ENCODE assay signal across 34 cellular contexts in genomic region chr19:9966024-9966423, GRCh38. TPM values are rescaled to one million over a fixed set of nuclear protein-coding genes. Genes with fewer than 3 reads are reported as not detected.
"Had no signal": no experiment of that assay in that cellular context is flagged by ENCODE, and none has a peak within 500 bp of the region (broad histone marks: within the 10 kb centered on the region; RNA-seq: fewer than 3 reads in every experiment).

No MANE protein-coding gene starts in this region.

- H3K27me3 ChIP-seq: body of pancreas, right lobe of liver had no signal

- DNase-seq: activated CD4-positive, alpha-beta T cell treated with anti-CD3 and anti-CD28 coated beads for 36 hours; activated CD4-positive, CD25-positive, alpha-beta regulatory T cell; activated CD8-positive, alpha-beta memory T cell treated with anti-CD3 and anti-CD28 coated beads, Interleukin-2, amount 10 ng/mL, durations not matched to agents 7 days and 5 days; activated CD8-positive, alpha-beta T cell treated with anti-CD3 and anti-CD28 coated beads, Interleukin-2, amount 10 ng/mL, durations not matched to agents 7 days and 5 days; activated naive CD4-positive, alpha-beta T cell treated with Interleukin-2 at 50 U/mL for 16 hours; activated T-cell treated with anti-CD3 and anti-CD28 coated beads, Interleukin-2, amount 50 U/mL, for 48 hours; anterior cingulate cortex; body of pancreas; cerebellar nuclear complex; colonic mucosa; effector CD8-positive, alpha-beta T cell; esophagus squamous epithelium; foreskin melanocyte; islet precursor cell; left ventricle myocardium inferior; mucosa of descending colon; right lobe of liver; stimulated activated CD4-positive, alpha-beta T cell treated with anti-CD3 and anti-CD28 coated beads, Interleukin-2, amount 100 ng/mL, for 48 hours; stimulated activated naive CD4-positive, alpha-beta T cell treated with Interleukin-2 at 50 U/mL for 16 hours; transverse colon had no signal

- ATAC-seq: activated CD4-positive, alpha-beta T cell treated with anti-CD3 and anti-CD28 coated beads for 36 hours; activated CD8-positive, alpha-beta memory T cell treated with anti-CD3 and anti-CD28 coated beads, Interleukin-2, amount 10 ng/mL, durations not matched to agents 7 days and 5 days; activated CD8-positive, alpha-beta T cell treated with anti-CD3 and anti-CD28 coated beads, Interleukin-2, amount 10 ng/mL, durations not matched to agents 7 days and 5 days; body of pancreas; mucosa of descending colon; natural killer cell treated with Interleukin-12 subunit alpha and Interleukin-12 subunit beta and Interleukin-15 and Interleukin-18, amount 100 ng/mL, for 72 hours; right lobe of liver had no signal

- H3K4me3 ChIP-seq: body of pancreas, colonic mucosa, esophagus squamous epithelium, left ventricle myocardium inferior, mucosa of descending colon, right lobe of liver, transverse colon had no signal

- H3K9me3 ChIP-seq: body of pancreas, colonic mucosa, esophagus squamous epithelium, left ventricle myocardium inferior, mucosa of descending colon, right lobe of liver, transverse colon had no signal

- H3K27ac ChIP-seq: body of pancreas, colonic mucosa, epithelial cell of prostate, esophagus squamous epithelium, left ventricle myocardium inferior, right lobe of liver, transverse colon had no signal

- H3K36me3 ChIP-seq: colonic mucosa, right lobe of liver, transverse colon had no signal

- FAIRE-seq: endometrium had no signal

- H3K4me1 ChIP-seq: body of pancreas, colonic mucosa, esophagus squamous epithelium, left ventricle myocardium inferior, right lobe of liver, transverse colon had no signal

RNA-seq across cellular contexts. Expression of gene OLFM2, which starts 29.7 kb away (rescaled TPM):
- total RNA-seq: natural killer cell treated with Interleukin-12 subunit alpha and Interleukin-12 subunit beta and Interleukin-15 and Interleukin-18, amount 100 ng/mL, for 72 hours had no signal

RNA-seq across cellular contexts. Expression of gene COL5A3, which starts 44.3 kb away (rescaled TPM):
- total RNA-seq: natural killer cell treated with Interleukin-12 subunit alpha and Interleukin-12 subunit beta and Interleukin-15 and Interleukin-18, amount 100 ng/mL, for 72 hours; renal cortical epithelial cell; T-helper 2 cell treated with Interferon-gamma antibody and Interleukin-4, amounts not matched to agents 100 ng/mL and 5 ng/mL, for 36 hours had no signal

RNA-seq across cellular contexts. Expression of gene RDH8, which starts 47.3 kb away (rescaled TPM):
- total RNA-seq: activated CD4-positive, alpha-beta T cell treated with anti-CD3 and anti-CD28 coated beads for 36 hours; activated CD8-positive, alpha-beta memory T cell treated with anti-CD3 and anti-CD28 coated beads, Interleukin-2, amount 10 ng/mL, durations not matched to agents 7 days and 5 days; activated CD8-positive, alpha-beta T cell treated with anti-CD3 and anti-CD28 coated beads, Interleukin-2, amount 10 ng/mL, durations not matched to agents 7 days and 5 days; body of pancreas; dermis microvascular lymphatic vessel endothelial cell; esophagus squamous epithelium; left ventricle myocardium inferior; lung microvascular endothelial cell; mesenteric fat pad; mucosa of descending colon; myocyte; natural killer cell treated with Interleukin-12 subunit alpha and Interleukin-12 subunit beta and Interleukin-15 and Interleukin-18, amount 100 ng/mL, for 72 hours; osteocyte; progenitor cell of endocrine pancreas; renal cortical epithelial cell; right lobe of liver; skeletal muscle tissue; T-helper 2 cell treated with Interferon-gamma antibody and Interleukin-4, amounts not matched to agents 100 ng/mL and 5 ng/mL, for 36 hours; temporal lobe; transverse colon; urinary bladder had no signal
- polyA plus RNA-seq: urinary bladder had no signal
